In the genomic region with DNA sequence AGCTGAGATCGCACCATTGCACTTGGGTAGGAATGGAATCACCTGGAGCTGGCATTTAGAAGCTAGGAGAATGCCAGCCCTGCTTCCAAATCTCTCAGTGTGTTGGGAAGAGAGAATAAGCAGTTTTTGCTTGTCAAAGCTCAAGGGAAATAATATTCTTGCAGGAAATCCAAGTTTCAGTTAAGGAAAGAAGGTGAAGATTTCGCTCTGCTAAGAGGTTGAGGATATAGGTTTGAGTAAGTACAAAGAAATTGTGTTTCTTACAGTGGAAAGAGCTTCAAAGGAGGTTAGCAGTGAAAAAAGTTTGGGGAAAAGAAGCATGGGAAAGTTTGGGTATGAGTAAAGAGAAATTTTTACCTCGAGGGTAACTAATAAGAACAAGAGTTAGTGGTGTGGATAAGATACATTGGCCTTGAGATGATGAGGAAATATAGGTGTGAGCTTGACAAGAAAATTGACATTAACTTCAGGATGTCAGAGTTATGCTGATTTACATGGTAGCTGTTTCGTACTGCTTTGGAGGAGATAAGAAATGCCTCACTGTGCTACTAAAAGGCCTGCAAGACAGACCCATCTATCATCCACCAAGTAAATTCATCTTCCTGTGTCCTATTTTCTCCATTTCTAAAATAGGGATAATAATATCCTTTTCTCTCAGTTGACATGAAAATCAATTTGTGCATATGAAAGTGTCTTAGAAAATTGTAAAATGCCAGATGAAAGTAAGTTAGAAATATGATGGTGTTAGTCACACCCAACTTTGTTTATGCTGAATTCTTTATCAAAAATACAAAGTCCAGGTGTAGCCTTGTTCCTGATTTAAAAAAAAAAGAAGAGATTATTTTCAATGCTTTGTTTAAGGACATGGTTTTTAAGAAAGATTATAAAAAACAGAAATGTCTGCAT, we compare ENCODE assay signal across 1 cellular context.
A peak's percentile ranks its signal among the peaks of the same experiment; 100 is the strongest.
TF ChIP-seq lines count a peak whose summit lies in the region.

No MANE protein-coding gene starts in this region.

TF ChIP-seq in K562, 482 proteins besides CTCF, POLR2A, EP300 and RAD21 (continued from another document):
- TF ChIP-seq, protein P1, sequence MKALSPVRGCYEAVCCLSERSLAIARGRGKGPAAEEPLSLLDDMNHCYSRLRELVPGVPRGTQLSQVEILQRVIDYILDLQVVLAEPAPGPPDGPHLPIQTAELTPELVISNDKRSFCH (CRISPR knock-in tag; IDR thresholded peaks at IDR 0.05) = no peak
- TF ChIP-seq, protein P1 (tag; IDR thresholded peaks at IDR 0.05) = no peak
- TF ChIP-seq SMAD4 (CRISPR knock-in tag; conservative IDR thresholded peaks at IDR 0.05) = 0 out of 2 replicates have a peak, but pooled peaks have one; percentile 15
- peak; percentile 52 for TF ChIP-seq TAL1 (IDR thresholded peaks at IDR 0.05)
- TF ChIP-seq NR2C2 (CRISPR knock-in tag; IDR thresholded peaks at IDR 0.05) = no peak
- no peak for TF ChIP-seq NR2C2 (tag; IDR thresholded peaks at IDR 0.05)
- TF ChIP-seq HDAC1 (IDR thresholded peaks at IDR 0.05) = 0 out of 4 replicates have a peak, but pooled peaks of 1 of the 2 experiments have one; percentile 26
- TF ChIP-seq CXXC5 (CRISPR knock-in tag; IDR thresholded peaks at IDR 0.05) = peak; percentile 35; the same call in 1 of the 2 replicates
